19 cellular contexts compared by ENCODE assay signal in genomic region chr6:110629153-110629552, GRCh38.
DNase-seq lines count a peak whose midpoint lies in the region; ATAC-seq and TF ChIP-seq lines count a peak whose summit lies in the region.
"Had no signal": no experiment of that assay in that cellular context is flagged by ENCODE, and none has a peak within 500 bp of the region (broad histone marks: within the 10 kb centered on the region; RNA-seq: fewer than 3 reads in every experiment).

No MANE protein-coding gene starts in this region.

- H3K79me2 ChIP-seq in smooth muscle cell (ENCODE audit: low read depth), result no peaks in the 10 kb centered on the region

- WGBS in smooth muscle cell (ENCODE audit: low lambda C conversion rate), result 96% methylated on average over 2 of the region's 2 CpGs

- H3K27ac Mint-ChIP-seq in glutamatergic neuron (ENCODE audit: unreplicated experiment), result peak overlapping the region; percentile 82
- H3K27ac Mint-ChIP-seq: activated CD8-positive, alpha-beta T cell treated with anti-CD3 and anti-CD28 coated beads, Interleukin-2, amount 10 ng/mL, durations not matched to agents 7 days and 5 days; activated naive CD8-positive, alpha-beta T cell treated with anti-CD3 and anti-CD28 coated beads for 36 hours; B cell; T-helper 1 cell treated with Interleukin-12 subunit alpha and Interleukin-12 subunit beta and Interleukin-4 antibody, amounts not matched to agents 30 μg/mL and 1 μg/mL, for 36 hours had no signal

- TF ChIP-seq CTCF in glutamatergic neuron (IDR thresholded peaks at IDR 0.05; ENCODE audit: partially characterized antibody, unreplicated experiment) (no peak), smooth muscle cell (IDR thresholded peaks at IDR 0.05; ENCODE audit: borderline replicate concordance, insufficient read depth, poor library complexity, severe bottlenecking) (no peak)

- H3K27me3 Mint-ChIP-seq in glutamatergic neuron (ENCODE audit: unreplicated experiment), result peaks cover 2% of the 10 kb centered on the region
- H3K27me3 Mint-ChIP-seq: activated naive CD8-positive, alpha-beta T cell treated with anti-CD3 and anti-CD28 coated beads for 36 hours; B cell had no signal

- peaks cover 4% of the 10 kb centered on the region for H3K9me3 Mint-ChIP-seq in glutamatergic neuron (ENCODE audit: unreplicated experiment)
- H3K9me3 Mint-ChIP-seq: activated naive CD8-positive, alpha-beta T cell treated with anti-CD3 and anti-CD28 coated beads for 36 hours; T-helper 1 cell treated with Interleukin-12 subunit alpha and Interleukin-12 subunit beta and Interleukin-4 antibody, amounts not matched to agents 30 μg/mL and 1 μg/mL, for 36 hours had no signal

- no peak overlapping the region for H3K4me3 ChIP-seq in smooth muscle cell
- H3K4me3 ChIP-seq: prostate gland had no signal

- no peaks in the 10 kb centered on the region for H3K4me1 ChIP-seq in smooth muscle cell (ENCODE audit: low read depth)
- H3K4me1 ChIP-seq: prostate gland had no signal

- H3K36me3 Mint-ChIP-seq in glutamatergic neuron (ENCODE audit: unreplicated experiment), result no peaks in the 10 kb centered on the region
- H3K36me3 Mint-ChIP-seq: activated naive CD8-positive, alpha-beta T cell treated with anti-CD3 and anti-CD28 coated beads for 36 hours had no signal

- H3K4me1 Mint-ChIP-seq in glutamatergic neuron (ENCODE audit: low read depth, unreplicated experiment), result peaks cover 18% of the 10 kb centered on the region
- H3K4me1 Mint-ChIP-seq: activated naive CD8-positive, alpha-beta T cell treated with anti-CD3 and anti-CD28 coated beads for 36 hours; B cell had no signal

- H3K27me3 ChIP-seq in smooth muscle cell (ENCODE audit: low read depth), result no peaks in the 10 kb centered on the region
- H3K27me3 ChIP-seq: brain microvascular endothelial cell, foreskin keratinocyte had no signal

- ATAC-seq in GM21529 (IDR thresholded peaks at IDR 0.05; ENCODE audit: unreplicated experiment), result no peak
- ATAC-seq: activated CD8-positive, alpha-beta T cell treated with anti-CD3 and anti-CD28 coated beads, Interleukin-2, amount 10 ng/mL, durations not matched to agents 7 days and 5 days had no signal

- H3K36me3 ChIP-seq in smooth muscle cell (ENCODE audit: low read depth), result no peaks in the 10 kb centered on the region
- H3K36me3 ChIP-seq: brain microvascular endothelial cell, prostate gland had no signal

- no peak overlapping the region for H3K27ac ChIP-seq in smooth muscle cell (ENCODE audit: low read depth)
- H3K27ac ChIP-seq: brain microvascular endothelial cell, foreskin keratinocyte, prostate gland had no signal

- no peak overlapping the region for H3K9ac ChIP-seq in smooth muscle cell (ENCODE audit: low read depth)

- H3K4me2 ChIP-seq in smooth muscle cell, result no peak overlapping the region

- no peaks in the 10 kb centered on the region for H3F3A ChIP-seq in smooth muscle cell (ENCODE audit: low read depth)

- peak overlapping the region; percentile 80 for H3K4me3 Mint-ChIP-seq in glutamatergic neuron (ENCODE audit: unreplicated experiment)
- H3K4me3 Mint-ChIP-seq: activated CD8-positive, alpha-beta T cell treated with anti-CD3 and anti-CD28 coated beads, Interleukin-2, amount 10 ng/mL, durations not matched to agents 7 days and 5 days; activated naive CD8-positive, alpha-beta T cell treated with anti-CD3 and anti-CD28 coated beads for 36 hours; B cell; T-helper 1 cell treated with Interleukin-12 subunit alpha and Interleukin-12 subunit beta and Interleukin-4 antibody, amounts not matched to agents 30 μg/mL and 1 μg/mL, for 36 hours had no signal

- no peak overlapping the region for H2AFZ ChIP-seq in smooth muscle cell (ENCODE audit: low read depth)

- H4K20me1 ChIP-seq in smooth muscle cell (ENCODE audit: low read depth), result no peaks in the 10 kb centered on the region

- DNase-seq in DMS153 treated with DMSO at 0.1 percent for 48 hours (lab: John Stamatoyannopoulos, UW; ENCODE audit: unreplicated experiment) (peak; percentile 62), NCI-H1436 treated with DMSO at 0.1 percent for 48 hours (lab: John Stamatoyannopoulos, UW) (peak; percentile 45), NCI-H524 (lab: John Stamatoyannopoulos, UW) (peak; percentile 89 to 97), glutamatergic neuron (no peak), smooth muscle cell (lab: John Stamatoyannopoulos, UW; ENCODE audit: unreplicated experiment) (no peak), hepatic stellate cell (ENCODE audit: low spot score) (no peak)
- DNase-seq: activated CD8-positive, alpha-beta T cell treated with anti-CD3 and anti-CD28 coated beads, Interleukin-2, amount 10 ng/mL, durations not matched to agents 7 days and 5 days; activated naive CD8-positive, alpha-beta T cell treated with anti-CD3 and anti-CD28 coated beads for 36 hours; cortex of kidney; foreskin keratinocyte; kidney glomerular epithelial cell; mesendoderm; NCI-H1048; Right ventricle myocardium superior had no signal

- no peaks in the 10 kb centered on the region for H3K9me3 ChIP-seq in smooth muscle cell (replicated peaks; ENCODE audit: low read depth)
- H3K9me3 ChIP-seq: prostate gland had no signal

Comparison
In these comparisons a context has a peak if more than half of its experiments do, and no peak if none do; other contexts are left out.
1. DNase-seq: peak in DMS153 treated with DMSO at 0.1 percent for 48 hours (single experiment), NCI-H1436 treated with DMSO at 0.1 percent for 48 hours (single experiment) and NCI-H524 (2 of 2); none in glutamatergic neuron (single experiment), smooth muscle cell (single experiment) and hepatic stellate cell (single experiment).